In genomic region chr7:148709019-148709418, GRCh38 we compare ENCODE assay signal across 22 cellular contexts.
"Had no signal": no experiment of that assay in that cellular context is flagged by ENCODE, and none has a peak within 500 bp of the region (broad histone marks: within the 10 kb centered on the region; RNA-seq: fewer than 3 reads in every experiment).

No MANE protein-coding gene starts in this region.

- H3K4me1 ChIP-seq: prostate gland had no signal

- H3K4me3 Mint-ChIP-seq: mesothelial cell of epicardium; nephron progenitor cell; stimulated activated memory B cell treated with anti-CD40 and anti-IgM and Interleukin-4, amounts not matched to agents 10 μg/mL and 1 μg/mL and 100 μg/mL, for 72 hours had no signal

- H3K36me3 ChIP-seq: left lung, prostate gland, right atrium auricular region, tibial artery, upper lobe of left lung had no signal

- H3K27ac Mint-ChIP-seq: stimulated activated memory B cell treated with anti-CD40 and anti-IgM and Interleukin-4, amounts not matched to agents 10 μg/mL and 1 μg/mL and 100 μg/mL, for 72 hours had no signal

- H3K9me3 ChIP-seq: left lung, mucosa of descending colon, prostate gland, right atrium auricular region, testis, tibial artery, upper lobe of left lung had no signal

- ATAC-seq: left lung; sciatic nerve; stimulated activated memory B cell treated with anti-CD40 and anti-IgM and Interleukin-4, amounts not matched to agents 10 μg/mL and 1 μg/mL and 100 μg/mL, for 72 hours; stimulated activated naive CD8-positive, alpha-beta T cell treated with anti-CD3 and anti-CD28 coated beads, Interleukin-15, Interleukin-2, amounts not matched to agents 100 U/mL and 50 U/mL, for 24 hours had no signal

- H3K27me3 ChIP-seq: dorsolateral prefrontal cortex, left lung, right atrium auricular region, testis, tibial artery, upper lobe of left lung had no signal

- H3K4me3 ChIP-seq: dorsolateral prefrontal cortex, left lung, mucosa of descending colon, prostate gland, right atrium auricular region, testis, tibial artery, upper lobe of left lung had no signal

- H3K27ac ChIP-seq: dorsolateral prefrontal cortex, left lung, prostate gland, right atrium auricular region, testis, tibial artery, upper lobe of left lung had no signal

- H3K36me3 Mint-ChIP-seq: naive B cell; stimulated activated memory B cell treated with anti-CD40 and anti-IgM and Interleukin-4, amounts not matched to agents 10 μg/mL and 1 μg/mL and 100 μg/mL, for 72 hours had no signal

- DNase-seq: dorsolateral prefrontal cortex; effector CD4-positive, alpha-beta T cell; hypothalamus; left cardiac atrium; mesenchymal stem cell; mucosa of descending colon; naive B cell; nephron progenitor cell; nucleus accumbens; stimulated activated CD4-positive, alpha-beta T cell treated with anti-CD3 and anti-CD28 coated beads, Interleukin-2, amount 100 ng/mL, for 24 hours; stimulated activated CD4-positive, alpha-beta T cell treated with anti-CD3 and anti-CD28 coated beads, Interleukin-4, amount 100 ng/mL, for 24 hours; stimulated activated naive CD8-positive, alpha-beta T cell treated with anti-CD3 and anti-CD28 coated beads, Interleukin-15, Interleukin-2, amounts not matched to agents 100 U/mL and 50 U/mL, for 24 hours; substantia nigra; testis; tibial artery; upper lobe of left lung had no signal

- H3K9me3 Mint-ChIP-seq: mesothelial cell of epicardium; naive B cell; stimulated activated memory B cell treated with anti-CD40 and anti-IgM and Interleukin-4, amounts not matched to agents 10 μg/mL and 1 μg/mL and 100 μg/mL, for 72 hours had no signal
